ENCODE assay signal across 2 cellular contexts in the genomic region with DNA sequence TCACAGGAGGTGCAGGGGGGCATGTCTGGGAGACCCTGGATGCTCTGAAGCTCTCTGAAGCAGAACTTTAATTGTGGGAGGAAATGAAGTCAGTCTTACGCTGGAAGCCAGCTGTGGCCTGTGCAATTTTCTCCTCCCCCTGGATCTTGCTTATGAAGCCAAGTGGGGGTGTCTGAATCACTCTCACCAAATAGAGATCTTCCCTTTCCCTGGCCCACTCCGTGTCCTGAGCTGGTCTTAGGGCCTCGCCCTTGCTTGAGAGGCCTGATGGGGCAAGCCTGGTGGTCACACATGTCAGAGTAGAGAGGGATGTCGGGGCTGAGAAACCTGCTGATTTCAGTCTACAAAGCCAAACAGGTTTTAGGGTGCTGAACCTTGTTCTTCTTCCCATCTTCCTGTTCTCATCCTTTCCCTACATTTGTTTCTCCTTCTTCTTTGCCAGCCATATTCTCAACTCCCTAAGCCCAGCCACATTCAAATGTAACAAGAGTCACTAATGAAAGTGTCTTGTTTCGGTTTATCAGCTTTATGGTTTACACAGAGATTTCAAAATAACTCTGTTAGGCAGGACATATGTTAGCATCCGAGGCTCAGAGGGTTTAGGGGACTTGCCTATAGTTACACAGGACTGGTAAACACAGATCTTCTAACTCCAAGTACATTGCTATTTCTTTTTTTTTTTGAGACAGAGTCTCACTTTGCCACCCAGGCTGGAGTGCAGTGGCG.
TF ChIP-seq lines count a peak whose summit lies in the region.

No MANE protein-coding gene starts in this region.

TF ChIP-seq in liver, 16 proteins besides CTCF, POLR2A, EP300 and RAD21 (continued from another document):
- TF ChIP-seq, protein P1, sequence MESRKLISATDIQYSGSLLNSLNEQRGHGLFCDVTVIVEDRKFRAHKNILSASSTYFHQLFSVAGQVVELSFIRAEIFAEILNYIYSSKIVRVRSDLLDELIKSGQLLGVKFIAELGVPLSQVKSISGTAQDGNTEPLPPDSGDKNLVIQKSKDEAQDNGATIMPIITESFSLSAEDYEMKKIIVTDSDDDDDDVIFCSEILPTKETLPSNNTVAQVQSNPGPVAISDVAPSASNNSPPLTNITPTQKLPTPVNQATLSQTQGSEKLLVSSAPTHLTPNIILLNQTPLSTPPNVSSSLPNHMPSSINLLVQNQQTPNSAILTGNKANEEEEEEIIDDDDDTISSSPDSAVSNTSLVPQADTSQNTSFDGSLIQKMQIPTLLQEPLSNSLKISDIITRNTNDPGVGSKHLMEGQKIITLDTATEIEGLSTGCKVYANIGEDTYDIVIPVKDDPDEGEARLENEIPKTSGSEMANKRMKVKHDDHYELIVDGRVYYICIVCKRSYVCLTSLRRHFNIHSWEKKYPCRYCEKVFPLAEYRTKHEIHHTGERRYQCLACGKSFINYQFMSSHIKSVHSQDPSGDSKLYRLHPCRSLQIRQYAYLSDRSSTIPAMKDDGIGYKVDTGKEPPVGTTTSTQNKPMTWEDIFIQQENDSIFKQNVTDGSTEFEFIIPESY (IDR thresholded peaks at IDR 0.05): no peak
- TF ChIP-seq FOXA2 (IDR thresholded peaks at IDR 0.05) (no peak), NR2F2 (IDR thresholded peaks at IDR 0.05) (no peak), HNF4G (IDR thresholded peaks at IDR 0.05) (no peak), SP1 (IDR thresholded peaks at IDR 0.05) (no peak), YY1 (IDR thresholded peaks at IDR 0.05) (no peak), HNF4A (conservative IDR thresholded peaks at IDR 0.05) (no peak)
- TF ChIP-seq, protein P2, sequence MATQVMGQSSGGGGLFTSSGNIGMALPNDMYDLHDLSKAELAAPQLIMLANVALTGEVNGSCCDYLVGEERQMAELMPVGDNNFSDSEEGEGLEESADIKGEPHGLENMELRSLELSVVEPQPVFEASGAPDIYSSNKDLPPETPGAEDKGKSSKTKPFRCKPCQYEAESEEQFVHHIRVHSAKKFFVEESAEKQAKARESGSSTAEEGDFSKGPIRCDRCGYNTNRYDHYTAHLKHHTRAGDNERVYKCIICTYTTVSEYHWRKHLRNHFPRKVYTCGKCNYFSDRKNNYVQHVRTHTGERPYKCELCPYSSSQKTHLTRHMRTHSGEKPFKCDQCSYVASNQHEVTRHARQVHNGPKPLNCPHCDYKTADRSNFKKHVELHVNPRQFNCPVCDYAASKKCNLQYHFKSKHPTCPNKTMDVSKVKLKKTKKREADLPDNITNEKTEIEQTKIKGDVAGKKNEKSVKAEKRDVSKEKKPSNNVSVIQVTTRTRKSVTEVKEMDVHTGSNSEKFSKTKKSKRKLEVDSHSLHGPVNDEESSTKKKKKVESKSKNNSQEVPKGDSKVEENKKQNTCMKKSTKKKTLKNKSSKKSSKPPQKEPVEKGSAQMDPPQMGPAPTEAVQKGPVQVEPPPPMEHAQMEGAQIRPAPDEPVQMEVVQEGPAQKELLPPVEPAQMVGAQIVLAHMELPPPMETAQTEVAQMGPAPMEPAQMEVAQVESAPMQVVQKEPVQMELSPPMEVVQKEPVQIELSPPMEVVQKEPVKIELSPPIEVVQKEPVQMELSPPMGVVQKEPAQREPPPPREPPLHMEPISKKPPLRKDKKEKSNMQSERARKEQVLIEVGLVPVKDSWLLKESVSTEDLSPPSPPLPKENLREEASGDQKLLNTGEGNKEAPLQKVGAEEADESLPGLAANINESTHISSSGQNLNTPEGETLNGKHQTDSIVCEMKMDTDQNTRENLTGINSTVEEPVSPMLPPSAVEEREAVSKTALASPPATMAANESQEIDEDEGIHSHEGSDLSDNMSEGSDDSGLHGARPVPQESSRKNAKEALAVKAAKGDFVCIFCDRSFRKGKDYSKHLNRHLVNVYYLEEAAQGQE (IDR thresholded peaks at IDR 0.05): no peak

TF ChIP-seq in HepG2, 621 proteins besides CTCF, POLR2A, EP300 and RAD21 (continued from another document):
- TF ChIP-seq, protein P3, sequence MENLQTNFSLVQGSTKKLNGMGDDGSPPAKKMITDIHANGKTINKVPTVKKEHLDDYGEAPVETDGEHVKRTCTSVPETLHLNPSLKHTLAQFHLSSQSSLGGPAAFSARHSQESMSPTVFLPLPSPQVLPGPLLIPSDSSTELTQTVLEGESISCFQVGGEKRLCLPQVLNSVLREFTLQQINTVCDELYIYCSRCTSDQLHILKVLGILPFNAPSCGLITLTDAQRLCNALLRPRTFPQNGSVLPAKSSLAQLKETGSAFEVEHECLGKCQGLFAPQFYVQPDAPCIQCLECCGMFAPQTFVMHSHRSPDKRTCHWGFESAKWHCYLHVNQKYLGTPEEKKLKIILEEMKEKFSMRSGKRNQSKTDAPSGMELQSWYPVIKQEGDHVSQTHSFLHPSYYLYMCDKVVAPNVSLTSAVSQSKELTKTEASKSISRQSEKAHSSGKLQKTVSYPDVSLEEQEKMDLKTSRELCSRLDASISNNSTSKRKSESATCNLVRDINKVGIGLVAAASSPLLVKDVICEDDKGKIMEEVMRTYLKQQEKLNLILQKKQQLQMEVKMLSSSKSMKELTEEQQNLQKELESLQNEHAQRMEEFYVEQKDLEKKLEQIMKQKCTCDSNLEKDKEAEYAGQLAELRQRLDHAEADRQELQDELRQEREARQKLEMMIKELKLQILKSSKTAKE (CRISPR knock-in tag; IDR thresholded peaks at IDR 0.05; ENCODE audit: borderline replicate concordance): no peak
